Comparison of ENCODE assay signal across 21 cellular contexts in the genomic region with DNA sequence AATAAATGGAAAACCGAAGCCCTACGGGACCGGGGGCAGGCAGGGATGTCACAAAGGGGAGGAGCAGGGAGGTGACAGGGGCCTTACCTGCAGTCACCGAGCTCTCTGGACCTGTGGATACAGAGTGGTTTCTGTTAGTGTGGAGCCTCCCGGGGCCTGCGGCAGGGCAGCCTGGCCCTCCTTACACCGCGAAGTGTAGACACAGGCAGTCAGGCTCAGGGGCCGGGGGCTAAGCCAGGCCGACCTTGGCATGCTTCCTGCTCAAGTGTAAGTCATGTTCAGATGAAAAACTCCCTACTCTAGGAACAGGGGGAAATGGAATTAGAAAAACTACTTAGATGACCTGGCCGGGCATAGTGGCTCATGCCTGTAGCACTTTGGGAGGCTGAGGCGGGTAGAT. TPM values are rescaled to one million over a fixed set of nuclear protein-coding genes. Genes with fewer than 3 reads are reported as not detected.
DNase-seq lines count a peak whose midpoint lies in the region; ATAC-seq and TF ChIP-seq lines count a peak whose summit lies in the region.
"Had no signal": no experiment of that assay in that cellular context is flagged by ENCODE, and none has a peak within 500 bp of the region (broad histone marks: within the 10 kb centered on the region; RNA-seq: fewer than 3 reads in every experiment).

No MANE protein-coding gene starts in this region.

- peaks cover 28% of the 10 kb centered on the region for H3K36me3 Mint-ChIP-seq in stimulated activated naive CD8-positive, alpha-beta T cell treated with anti-CD3 and anti-CD28 coated beads, Interleukin-15, Interleukin-2, amounts not matched to agents 100 ng/mL and 50 ng/mL, for 24 hours (ENCODE audit: low read depth)
- H3K36me3 Mint-ChIP-seq in activated CD8-positive, alpha-beta T cell treated with anti-CD3 and anti-CD28 coated beads, Interleukin-2, amount 10 ng/mL, durations not matched to agents 7 days and 5 days (ENCODE audit: low read depth): peaks cover 32% of the 10 kb centered on the region
- H3K36me3 Mint-ChIP-seq in naive thymus-derived CD4-positive, alpha-beta T cell: peaks cover 11 to 29% (median 15%) of the 10 kb centered on the region in 5 donors

- intact Hi-C loops in naive thymus-derived CD4-positive, alpha-beta T cell (cut with micrococcal nuclease): loop anchor here in 1 of 2 donors (10.0 kb wide), 1 partner anchor 137 kb away; a partner anchor contains a TSS
- intact Hi-C loops in adrenal gland (cut with DNase I): no loop called here

- CTCF ChIA-PET in activated CD8-positive, alpha-beta T cell treated with anti-CD3 and anti-CD28 coated beads, Interleukin-2, amount 10 ng/mL, durations not matched to agents 7 days and 5 days (lab: Charles Lee): interaction anchor here (1.6 to 1.7 kb wide), 2 partner anchors 15 to 22 kb away, joined by 4 to 5 read pairs; a partner anchor contains a TSS
- CTCF ChIA-PET in naive thymus-derived CD4-positive, alpha-beta T cell (lab: Charles Lee): no interaction called here

- WGBS in adrenal gland, 4 donors: 61 to 91% (median 68%) methylated on average over 4 to 12 of the region's 12 CpGs

- POLR2A ChIA-PET in activated CD8-positive, alpha-beta T cell treated with anti-CD3 and anti-CD28 coated beads, Interleukin-2, amount 10 ng/mL, durations not matched to agents 7 days and 5 days (lab: Charles Lee): no interaction called here
- POLR2A ChIA-PET in naive thymus-derived CD4-positive, alpha-beta T cell (lab: Charles Lee): no interaction called here

- no peaks in the 10 kb centered on the region for H3K27me3 Mint-ChIP-seq in stimulated activated naive CD8-positive, alpha-beta T cell treated with anti-CD3 and anti-CD28 coated beads, Interleukin-15, Interleukin-2, amounts not matched to agents 100 ng/mL and 50 ng/mL, for 24 hours
- H3K27me3 Mint-ChIP-seq in activated CD8-positive, alpha-beta T cell treated with anti-CD3 and anti-CD28 coated beads, Interleukin-2, amount 10 ng/mL, durations not matched to agents 7 days and 5 days (ENCODE audit: low read depth): no peaks in the 10 kb centered on the region
- H3K27me3 Mint-ChIP-seq in naive thymus-derived CD4-positive, alpha-beta T cell: no peaks in the 10 kb centered on the region

- H3K4me3 ChIP-seq in naive thymus-derived CD4-positive, alpha-beta T cell (ENCODE audit: low read length): no peak overlapping the region
- H3K4me3 ChIP-seq in adrenal gland: no peak overlapping the region
- H3K4me3 ChIP-seq: esophagus muscularis mucosa, gastrocnemius medialis, pancreas, sigmoid colon, tibial artery had no signal

- H3K4me3 Mint-ChIP-seq in stimulated activated naive CD8-positive, alpha-beta T cell treated with anti-CD3 and anti-CD28 coated beads, Interleukin-15, Interleukin-2, amounts not matched to agents 100 ng/mL and 50 ng/mL, for 24 hours: no peak overlapping the region
- H3K4me3 Mint-ChIP-seq in activated CD8-positive, alpha-beta T cell treated with anti-CD3 and anti-CD28 coated beads, Interleukin-2, amount 10 ng/mL, durations not matched to agents 7 days and 5 days: peak overlapping the region; percentile 42
- peak overlapping the region in 7 of 10 donors; percentile 7 to 66 (median 48) for H3K4me3 Mint-ChIP-seq in naive thymus-derived CD4-positive, alpha-beta T cell

- H3K4me1 Mint-ChIP-seq in stimulated activated naive CD8-positive, alpha-beta T cell treated with anti-CD3 and anti-CD28 coated beads, Interleukin-15, Interleukin-2, amounts not matched to agents 100 ng/mL and 50 ng/mL, for 24 hours (ENCODE audit: low read depth): peaks cover 41% of the 10 kb centered on the region
- peaks cover 45% of the 10 kb centered on the region for H3K4me1 Mint-ChIP-seq in activated CD8-positive, alpha-beta T cell treated with anti-CD3 and anti-CD28 coated beads, Interleukin-2, amount 10 ng/mL, durations not matched to agents 7 days and 5 days (ENCODE audit: low read depth)
- peaks cover 18 to 39% (median 35%) of the 10 kb centered on the region in 7 donors for H3K4me1 Mint-ChIP-seq in naive thymus-derived CD4-positive, alpha-beta T cell

- no peaks in the 10 kb centered on the region for H3K27me3 ChIP-seq in naive thymus-derived CD4-positive, alpha-beta T cell (ENCODE audit: control insufficient read depth in 2 of 2, insufficient read depth in 2 of 2, low read length in 2 of 2)
- no peaks in the 10 kb centered on the region for H3K27me3 ChIP-seq in adrenal gland
- H3K27me3 ChIP-seq: esophagus muscularis mucosa, gastrocnemius medialis, pancreas, sigmoid colon, tibial artery had no signal

- H3K9me3 ChIP-seq in naive thymus-derived CD4-positive, alpha-beta T cell (ENCODE audit: control insufficient read depth in 2 of 3, low read length in 3 of 3): no peaks in the 10 kb centered on the region
- no peaks in the 10 kb centered on the region for H3K9me3 ChIP-seq in adrenal gland (replicated peaks in 1 of 3)
- H3K9me3 ChIP-seq: gastrocnemius medialis, pancreas, sigmoid colon had no signal

- H3K4me1 ChIP-seq in naive thymus-derived CD4-positive, alpha-beta T cell (ENCODE audit: control insufficient read depth in 2 of 2, insufficient read depth in 2 of 2, low read length in 2 of 2): peaks cover 6 to 11% of the 10 kb centered on the region in 2 donors
- peaks cover 3 to 8% of the 10 kb centered on the region in 2 donors for H3K4me1 ChIP-seq in adrenal gland (replicated peaks in 1 of 2)
- H3K4me1 ChIP-seq: pancreas had no signal

- peak overlapping the region; percentile 66 for H3K27ac ChIP-seq in naive thymus-derived CD4-positive, alpha-beta T cell (ENCODE audit: low read depth, low read length)
- H3K27ac ChIP-seq in adrenal gland: peak overlapping the region in 1 of 5 donors; percentile 77
- H3K27ac ChIP-seq: esophagus muscularis mucosa, gastrocnemius medialis, pancreas, sigmoid colon, tibial artery had no signal

- no peak for ATAC-seq in stimulated activated naive CD8-positive, alpha-beta T cell treated with anti-CD3 and anti-CD28 coated beads, Interleukin-15, Interleukin-2, amounts not matched to agents 100 U/mL and 50 U/mL, for 24 hours
- ATAC-seq in activated CD8-positive, alpha-beta T cell treated with anti-CD3 and anti-CD28 coated beads, Interleukin-2, amount 10 ng/mL, durations not matched to agents 7 days and 5 days: no peak
- no peak for ATAC-seq in naive thymus-derived CD4-positive, alpha-beta T cell
- ATAC-seq: gastrocnemius medialis, pancreas, Right ventricle myocardium inferior had no signal

- H3K27ac Mint-ChIP-seq in stimulated activated naive CD8-positive, alpha-beta T cell treated with anti-CD3 and anti-CD28 coated beads, Interleukin-15, Interleukin-2, amounts not matched to agents 100 ng/mL and 50 ng/mL, for 24 hours: peak overlapping the region; percentile 65
- H3K27ac Mint-ChIP-seq in activated CD8-positive, alpha-beta T cell treated with anti-CD3 and anti-CD28 coated beads, Interleukin-2, amount 10 ng/mL, durations not matched to agents 7 days and 5 days: peak overlapping the region; percentile 88
- peak overlapping the region; percentile 79 to 93 (median 87) for H3K27ac Mint-ChIP-seq in naive thymus-derived CD4-positive, alpha-beta T cell

- H3K36me3 ChIP-seq in naive thymus-derived CD4-positive, alpha-beta T cell (ENCODE audit: control insufficient read depth in 2 of 3, insufficient read depth in 3 of 3, low read length in 3 of 3): peaks cover 0 to 26% (median 0%) of the 10 kb centered on the region in 3 experiments
- no peaks in the 10 kb centered on the region for H3K36me3 ChIP-seq in adrenal gland (replicated peaks in 1 of 2)
- H3K36me3 ChIP-seq: gastrocnemius medialis had no signal

- no peak for TF ChIP-seq POLR2A in adrenal gland (IDR thresholded peaks at IDR 0.05)

- no peak for TF ChIP-seq CTCF in adrenal gland (IDR thresholded peaks at IDR 0.05)

- no peaks in the 10 kb centered on the region for H3K9me3 Mint-ChIP-seq in stimulated activated naive CD8-positive, alpha-beta T cell treated with anti-CD3 and anti-CD28 coated beads, Interleukin-15, Interleukin-2, amounts not matched to agents 100 ng/mL and 50 ng/mL, for 24 hours
- H3K9me3 Mint-ChIP-seq in activated CD8-positive, alpha-beta T cell treated with anti-CD3 and anti-CD28 coated beads, Interleukin-2, amount 10 ng/mL, durations not matched to agents 7 days and 5 days (ENCODE audit: insufficient read depth): no peaks in the 10 kb centered on the region
- peaks cover 0 to 4% (median 0%) of the 10 kb centered on the region in 11 donors for H3K9me3 Mint-ChIP-seq in naive thymus-derived CD4-positive, alpha-beta T cell

- DNase-seq in stimulated activated naive CD8-positive, alpha-beta T cell treated with anti-CD3 and anti-CD28 coated beads, Interleukin-15, Interleukin-2, amounts not matched to agents 100 U/mL and 50 U/mL, for 24 hours: no peak
- no peak for DNase-seq in activated CD8-positive, alpha-beta T cell treated with anti-CD3 and anti-CD28 coated beads, Interleukin-2, amount 10 ng/mL, durations not matched to agents 7 days and 5 days
- no peak for DNase-seq in naive thymus-derived CD4-positive, alpha-beta T cell
- DNase-seq in HK-2 (ENCODE audit: unreplicated experiment) (no peak), DMS79 treated with DMSO at 0.1 percent for 48 hours (lab: John Stamatoyannopoulos, UW) (no peak), adrenal gland (no peak)
- DNase-seq: Calu3; effector CD8-positive, alpha-beta T cell; EL; gastrocnemius medialis; kidney; NCI-H1048; NCI-H187 treated with DMSO at 0.1 percent for 48 hours; NCI-H2227 treated with DMSO at 0.1 percent for 48 hours; NCI-H748 treated with DMSO at 0.1 percent for 48 hours; pancreas; sigmoid colon; tibial artery had no signal

RNA-seq across cellular contexts. Expression of a gene that starts 4.3 kb away (rescaled TPM):
- total RNA-seq in activated CD8-positive, alpha-beta T cell treated with anti-CD3 and anti-CD28 coated beads, Interleukin-2, amount 10 ng/mL, durations not matched to agents 7 days and 5 days: 10 to 100 TPM; 28.5 to 31.6 TPM
- 10 to 100 TPM; 37.6 to 63.7 (median 50.9) TPM for total RNA-seq in naive thymus-derived CD4-positive, alpha-beta T cell
- 10 to 100 TPM; 22.2 to 31.1 TPM for polyA plus RNA-seq in naive thymus-derived CD4-positive, alpha-beta T cell
- total RNA-seq in adrenal gland: 10 to 100 TPM; 42.9 to 77.1 (median 50.6) TPM
- 100 to 1,000 TPM in 1 of 3 donors, 10 to 100 TPM in 2; 13.5 to 115 (median 92.8) TPM for polyA plus RNA-seq in adrenal gland

RNA-seq across cellular contexts. Expression of a gene that starts 21.3 kb away (rescaled TPM):
- total RNA-seq in activated CD8-positive, alpha-beta T cell treated with anti-CD3 and anti-CD28 coated beads, Interleukin-2, amount 10 ng/mL, durations not matched to agents 7 days and 5 days: 10 to 100 TPM; 29.1 to 30.8 TPM
- 10 to 100 TPM; 11.7 to 22.7 (median 19.0) TPM for total RNA-seq in naive thymus-derived CD4-positive, alpha-beta T cell
- polyA plus RNA-seq in naive thymus-derived CD4-positive, alpha-beta T cell: 10 to 100 TPM; 35.0 to 58.7 TPM
- total RNA-seq in adrenal gland: 10 to 100 TPM; 25.7 to 33.4 (median 28.7) TPM
- 10 to 100 TPM in 2 of 3 donors, 1 to 10 TPM in 1; 8.7 to 24.2 (median 23.2) TPM for polyA plus RNA-seq in adrenal gland

RNA-seq across cellular contexts. Expression of a gene that starts 25.3 kb away (rescaled TPM):
- 10 to 100 TPM; 52.1 to 54.0 TPM for total RNA-seq in activated CD8-positive, alpha-beta T cell treated with anti-CD3 and anti-CD28 coated beads, Interleukin-2, amount 10 ng/mL, durations not matched to agents 7 days and 5 days
- 10 to 100 TPM in 4 of 5 experiments, 1 to 10 TPM in 1; 9.2 to 41.5 (median 32.5) TPM for total RNA-seq in naive thymus-derived CD4-positive, alpha-beta T cell
- 10 to 100 TPM; 46.0 to 65.7 TPM for polyA plus RNA-seq in naive thymus-derived CD4-positive, alpha-beta T cell
- 10 to 100 TPM; 36.4 to 95.6 (median 55.4) TPM for total RNA-seq in adrenal gland
- 10 to 100 TPM; 18.3 to 31.1 (median 23.6) TPM for polyA plus RNA-seq in adrenal gland

RNA-seq across cellular contexts. Expression of a gene that starts 32.7 kb away (rescaled TPM):
- 10 to 100 TPM; 49.6 to 51.0 TPM for total RNA-seq in activated CD8-positive, alpha-beta T cell treated with anti-CD3 and anti-CD28 coated beads, Interleukin-2, amount 10 ng/mL, durations not matched to agents 7 days and 5 days
- 10 to 100 TPM; 11.6 to 57.0 (median 20.4) TPM for total RNA-seq in naive thymus-derived CD4-positive, alpha-beta T cell
- 10 to 100 TPM; 78.1 to 85.1 TPM for polyA plus RNA-seq in naive thymus-derived CD4-positive, alpha-beta T cell
- total RNA-seq in adrenal gland: 10 to 100 TPM; 22.5 to 72.5 (median 50.8) TPM
- polyA plus RNA-seq in adrenal gland: 10 to 100 TPM; 11.3 to 24.0 (median 12.0) TPM

RNA-seq across cellular contexts. Expression of a gene that starts 34.9 kb away (rescaled TPM):
- 100 to 1,000 TPM; 133 to 135 TPM for total RNA-seq in activated CD8-positive, alpha-beta T cell treated with anti-CD3 and anti-CD28 coated beads, Interleukin-2, amount 10 ng/mL, durations not matched to agents 7 days and 5 days
- total RNA-seq in naive thymus-derived CD4-positive, alpha-beta T cell: 10 to 100 TPM; 35.4 to 74.3 (median 52.7) TPM
- 1 to 10 TPM; 3.9 to 6.2 TPM for polyA plus RNA-seq in naive thymus-derived CD4-positive, alpha-beta T cell
- total RNA-seq in adrenal gland: 100 to 1,000 TPM in 5 of 8 donors, 10 to 100 TPM in 3; 74.7 to 124 (median 103) TPM
- 10 to 100 TPM; 41.6 to 93.6 (median 78.0) TPM for polyA plus RNA-seq in adrenal gland
